21 cellular contexts compared by ENCODE assay signal in the genomic region with DNA sequence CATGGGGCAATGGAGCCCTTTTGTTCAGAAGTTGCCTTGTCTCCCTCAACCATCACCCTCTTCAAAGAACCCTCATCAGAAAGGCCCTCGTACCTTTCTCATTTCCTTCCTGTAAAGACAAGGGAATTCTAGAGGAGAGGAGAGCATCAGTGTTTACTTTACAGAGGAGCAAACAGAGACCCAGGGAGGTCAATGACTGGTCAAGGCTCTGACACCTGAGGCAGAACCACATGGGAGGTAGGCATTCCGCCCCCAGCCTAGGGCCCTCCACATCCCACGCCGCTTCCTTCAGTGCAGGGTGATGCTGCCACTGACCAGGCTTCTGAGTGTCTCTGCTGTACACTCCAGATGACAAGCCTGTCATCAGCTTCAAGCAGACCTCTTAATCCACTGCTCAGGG.
"Had no signal": no experiment of that assay in that cellular context is flagged by ENCODE, and none has a peak within 500 bp of the region (broad histone marks: within the 10 kb centered on the region; RNA-seq: fewer than 3 reads in every experiment).

No MANE protein-coding gene starts in this region.

- H3K4me3 ChIP-seq: body of pancreas, hepatocyte, mucosa of descending colon, ovary, stomach, thoracic aorta, vagina had no signal

- H3K4me1 ChIP-seq: body of pancreas, vagina had no signal

- H3K36me3 ChIP-seq: ovary, stomach, thoracic aorta, vagina had no signal

- DNase-seq: activated CD4-positive, alpha-beta T cell treated with anti-CD3 and anti-CD28 coated beads, Interleukin-2, amount 10 ng/mL, durations not matched to agents 7 days and 5 days; activated CD8-positive, alpha-beta T cell treated with anti-CD3 and anti-CD28 coated beads, Interleukin-2, amount 10 ng/mL, durations not matched to agents 7 days and 5 days; activated naive CD4-positive, alpha-beta T cell treated with anti-CD3 and anti-CD28 coated beads for 36 hours; activated T-cell treated with anti-CD3 and anti-CD28 coated beads, Interleukin-2, amount 50 U/mL, for 24 hours; body of pancreas; caudate nucleus; effector memory CD8-positive, alpha-beta T cell; left cardiac atrium; mucosa of descending colon; naive thymus-derived CD8-positive, alpha-beta T cell; ovary; stimulated activated CD4-positive, alpha-beta T cell treated with anti-CD3 and anti-CD28 coated beads, Interleukin-4, amount 100 ng/mL, for 24 hours; stomach; T1000 had no signal

- H3K4me1 Mint-ChIP-seq: activated CD4-positive, alpha-beta T cell treated with anti-CD3 and anti-CD28 coated beads, Interleukin-2, amount 10 ng/mL, durations not matched to agents 7 days and 5 days; memory B cell; stimulated activated effector memory CD8-positive, alpha-beta T cell treated with anti-CD3 and anti-CD28 coated beads, Interleukin-12 subunit alpha, Interleukin-12 subunit beta, amount 100 ng/mL, for 72 hours had no signal

- H3K27me3 ChIP-seq: body of pancreas, hepatocyte, ovary, stomach, vagina had no signal

- H3K27ac Mint-ChIP-seq: activated CD4-positive, alpha-beta T cell treated with anti-CD3 and anti-CD28 coated beads, Interleukin-2, amount 10 ng/mL, durations not matched to agents 7 days and 5 days; activated CD8-positive, alpha-beta T cell treated with anti-CD3 and anti-CD28 coated beads, Interleukin-2, amount 10 ng/mL, durations not matched to agents 7 days and 5 days; activated naive CD4-positive, alpha-beta T cell treated with anti-CD3 and anti-CD28 coated beads for 36 hours; activated T-cell treated with anti-CD3 and anti-CD28 coated beads, Interleukin-2, amount 50 U/mL, for 24 hours; activated T-helper 2 cell treated with anti-CD3 and anti-CD28 coated beads, Interferon-gamma antibody, Interleukin-2, Interleukin-4, amounts not matched to agents 10 μg/mL and 5 μg/mL and 100 μg/mL, durations not matched to agents 14 hours and 24 hours and 36 hours; effector memory CD8-positive, alpha-beta T cell; memory B cell; stimulated activated effector memory CD8-positive, alpha-beta T cell treated with anti-CD3 and anti-CD28 coated beads, Interleukin-12 subunit alpha, Interleukin-12 subunit beta, amount 100 ng/mL, for 72 hours had no signal

- H3K4me2 ChIP-seq: hepatocyte had no signal

- H3K36me3 Mint-ChIP-seq: memory B cell; naive thymus-derived CD8-positive, alpha-beta T cell; stimulated activated effector memory CD8-positive, alpha-beta T cell treated with anti-CD3 and anti-CD28 coated beads, Interleukin-12 subunit alpha, Interleukin-12 subunit beta, amount 100 ng/mL, for 72 hours had no signal

- H3K4me3 Mint-ChIP-seq: activated CD4-positive, alpha-beta T cell treated with anti-CD3 and anti-CD28 coated beads, Interleukin-2, amount 10 ng/mL, durations not matched to agents 7 days and 5 days; activated CD8-positive, alpha-beta T cell treated with anti-CD3 and anti-CD28 coated beads, Interleukin-2, amount 10 ng/mL, durations not matched to agents 7 days and 5 days; activated naive CD4-positive, alpha-beta T cell treated with anti-CD3 and anti-CD28 coated beads for 36 hours; activated T-cell treated with anti-CD3 and anti-CD28 coated beads, Interleukin-2, amount 50 U/mL, for 24 hours; effector memory CD8-positive, alpha-beta T cell; memory B cell; naive thymus-derived CD8-positive, alpha-beta T cell; stimulated activated effector memory CD8-positive, alpha-beta T cell treated with anti-CD3 and anti-CD28 coated beads, Interleukin-12 subunit alpha, Interleukin-12 subunit beta, amount 100 ng/mL, for 72 hours had no signal

- H3K9me3 Mint-ChIP-seq: activated CD4-positive, alpha-beta T cell treated with anti-CD3 and anti-CD28 coated beads, Interleukin-2, amount 10 ng/mL, durations not matched to agents 7 days and 5 days; activated naive CD4-positive, alpha-beta T cell treated with anti-CD3 and anti-CD28 coated beads for 36 hours; activated T-cell treated with anti-CD3 and anti-CD28 coated beads, Interleukin-2, amount 50 U/mL, for 24 hours; activated T-helper 2 cell treated with anti-CD3 and anti-CD28 coated beads, Interferon-gamma antibody, Interleukin-2, Interleukin-4, amounts not matched to agents 10 μg/mL and 5 μg/mL and 100 μg/mL, durations not matched to agents 14 hours and 24 hours and 36 hours; effector memory CD8-positive, alpha-beta T cell; memory B cell; naive thymus-derived CD8-positive, alpha-beta T cell; stimulated activated effector memory CD8-positive, alpha-beta T cell treated with anti-CD3 and anti-CD28 coated beads, Interleukin-12 subunit alpha, Interleukin-12 subunit beta, amount 100 ng/mL, for 72 hours had no signal

- H3K27ac ChIP-seq: body of pancreas, hepatocyte, ovary, thoracic aorta, vagina had no signal

- ATAC-seq: activated CD4-positive, CD25-positive, alpha-beta regulatory T cell treated with anti-CD3 and anti-CD28 coated beads, Interleukin-2, amount 50 U/mL, for 24 hours; activated CD8-positive, alpha-beta T cell treated with anti-CD3 and anti-CD28 coated beads, Interleukin-2, amount 10 ng/mL, durations not matched to agents 7 days and 5 days; body of pancreas; effector memory CD8-positive, alpha-beta T cell; left cardiac atrium; mucosa of descending colon; naive thymus-derived CD8-positive, alpha-beta T cell; stimulated activated effector memory CD8-positive, alpha-beta T cell treated with anti-CD3 and anti-CD28 coated beads, Interleukin-12 subunit alpha, Interleukin-12 subunit beta, amount 100 ng/mL, for 72 hours had no signal

- H3K9me3 ChIP-seq: body of pancreas, mucosa of descending colon, ovary, stomach, thoracic aorta, vagina had no signal
